In the genomic region with DNA sequence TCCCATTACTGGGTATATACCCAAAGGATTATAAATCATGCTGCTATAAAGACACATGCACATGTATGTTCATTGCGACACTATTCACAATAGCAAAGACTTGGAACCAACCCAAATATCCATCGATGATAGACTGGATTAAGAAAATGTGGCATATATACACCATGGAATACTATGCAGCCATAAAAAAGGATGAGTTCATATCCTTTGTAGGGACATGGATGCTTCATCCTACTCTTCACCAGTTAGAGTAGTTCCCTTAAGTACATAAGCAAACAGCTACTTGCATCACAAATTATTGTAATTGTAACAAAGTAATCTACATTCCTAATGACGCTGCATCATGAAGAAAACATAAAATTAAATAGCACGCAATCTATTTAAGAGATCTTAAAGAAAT, we compare ENCODE assay signal across 2 cellular contexts. TPM values are rescaled to one million over a fixed set of nuclear protein-coding genes. Genes with fewer than 3 reads are reported as not detected.
"Had no signal": no experiment of that assay in that cellular context is flagged by ENCODE, and none has a peak within 500 bp of the region (broad histone marks: within the 10 kb centered on the region; RNA-seq: fewer than 3 reads in every experiment).

No MANE protein-coding gene starts in this region.

RNA-seq across cellular contexts. Expression of a gene that starts 25.2 kb away (rescaled TPM):
- polyA plus RNA-seq: immature natural killer cell; naive thymus-derived CD4-positive, alpha-beta T cell had no signal

RNA-seq across cellular contexts. Expression of a gene that starts 32.0 kb away (rescaled TPM):
- polyA plus RNA-seq: immature natural killer cell; naive thymus-derived CD4-positive, alpha-beta T cell had no signal

RNA-seq across cellular contexts. Expression of a gene that starts 58.7 kb away (rescaled TPM):
- polyA plus RNA-seq: immature natural killer cell; naive thymus-derived CD4-positive, alpha-beta T cell had no signal
